ENCODE assay signal across 1 cellular context in the genomic region with DNA sequence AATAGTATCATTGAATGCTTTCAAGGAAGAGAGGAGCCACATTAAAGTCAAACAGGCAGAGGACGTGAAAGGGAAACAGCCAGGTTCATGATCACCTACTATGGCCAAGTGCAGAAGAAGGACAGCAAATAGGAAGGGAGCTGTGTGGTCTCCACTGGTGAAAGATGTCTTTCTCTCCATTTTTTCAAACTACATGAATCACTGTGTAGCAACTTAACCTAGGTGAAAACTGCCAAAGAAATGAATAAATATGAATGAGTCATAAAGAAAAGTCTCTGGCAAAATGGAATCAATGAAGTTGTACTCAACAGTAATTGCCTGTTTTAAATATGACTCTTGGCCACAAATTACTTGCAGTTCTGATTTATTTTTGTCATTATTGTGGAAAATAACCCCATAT.
TF ChIP-seq lines count a peak whose summit lies in the region.

No MANE protein-coding gene starts in this region.

TF ChIP-seq in GM23338, 12 proteins besides CTCF, POLR2A, EP300 and RAD21:
- TF ChIP-seq, protein P1, sequence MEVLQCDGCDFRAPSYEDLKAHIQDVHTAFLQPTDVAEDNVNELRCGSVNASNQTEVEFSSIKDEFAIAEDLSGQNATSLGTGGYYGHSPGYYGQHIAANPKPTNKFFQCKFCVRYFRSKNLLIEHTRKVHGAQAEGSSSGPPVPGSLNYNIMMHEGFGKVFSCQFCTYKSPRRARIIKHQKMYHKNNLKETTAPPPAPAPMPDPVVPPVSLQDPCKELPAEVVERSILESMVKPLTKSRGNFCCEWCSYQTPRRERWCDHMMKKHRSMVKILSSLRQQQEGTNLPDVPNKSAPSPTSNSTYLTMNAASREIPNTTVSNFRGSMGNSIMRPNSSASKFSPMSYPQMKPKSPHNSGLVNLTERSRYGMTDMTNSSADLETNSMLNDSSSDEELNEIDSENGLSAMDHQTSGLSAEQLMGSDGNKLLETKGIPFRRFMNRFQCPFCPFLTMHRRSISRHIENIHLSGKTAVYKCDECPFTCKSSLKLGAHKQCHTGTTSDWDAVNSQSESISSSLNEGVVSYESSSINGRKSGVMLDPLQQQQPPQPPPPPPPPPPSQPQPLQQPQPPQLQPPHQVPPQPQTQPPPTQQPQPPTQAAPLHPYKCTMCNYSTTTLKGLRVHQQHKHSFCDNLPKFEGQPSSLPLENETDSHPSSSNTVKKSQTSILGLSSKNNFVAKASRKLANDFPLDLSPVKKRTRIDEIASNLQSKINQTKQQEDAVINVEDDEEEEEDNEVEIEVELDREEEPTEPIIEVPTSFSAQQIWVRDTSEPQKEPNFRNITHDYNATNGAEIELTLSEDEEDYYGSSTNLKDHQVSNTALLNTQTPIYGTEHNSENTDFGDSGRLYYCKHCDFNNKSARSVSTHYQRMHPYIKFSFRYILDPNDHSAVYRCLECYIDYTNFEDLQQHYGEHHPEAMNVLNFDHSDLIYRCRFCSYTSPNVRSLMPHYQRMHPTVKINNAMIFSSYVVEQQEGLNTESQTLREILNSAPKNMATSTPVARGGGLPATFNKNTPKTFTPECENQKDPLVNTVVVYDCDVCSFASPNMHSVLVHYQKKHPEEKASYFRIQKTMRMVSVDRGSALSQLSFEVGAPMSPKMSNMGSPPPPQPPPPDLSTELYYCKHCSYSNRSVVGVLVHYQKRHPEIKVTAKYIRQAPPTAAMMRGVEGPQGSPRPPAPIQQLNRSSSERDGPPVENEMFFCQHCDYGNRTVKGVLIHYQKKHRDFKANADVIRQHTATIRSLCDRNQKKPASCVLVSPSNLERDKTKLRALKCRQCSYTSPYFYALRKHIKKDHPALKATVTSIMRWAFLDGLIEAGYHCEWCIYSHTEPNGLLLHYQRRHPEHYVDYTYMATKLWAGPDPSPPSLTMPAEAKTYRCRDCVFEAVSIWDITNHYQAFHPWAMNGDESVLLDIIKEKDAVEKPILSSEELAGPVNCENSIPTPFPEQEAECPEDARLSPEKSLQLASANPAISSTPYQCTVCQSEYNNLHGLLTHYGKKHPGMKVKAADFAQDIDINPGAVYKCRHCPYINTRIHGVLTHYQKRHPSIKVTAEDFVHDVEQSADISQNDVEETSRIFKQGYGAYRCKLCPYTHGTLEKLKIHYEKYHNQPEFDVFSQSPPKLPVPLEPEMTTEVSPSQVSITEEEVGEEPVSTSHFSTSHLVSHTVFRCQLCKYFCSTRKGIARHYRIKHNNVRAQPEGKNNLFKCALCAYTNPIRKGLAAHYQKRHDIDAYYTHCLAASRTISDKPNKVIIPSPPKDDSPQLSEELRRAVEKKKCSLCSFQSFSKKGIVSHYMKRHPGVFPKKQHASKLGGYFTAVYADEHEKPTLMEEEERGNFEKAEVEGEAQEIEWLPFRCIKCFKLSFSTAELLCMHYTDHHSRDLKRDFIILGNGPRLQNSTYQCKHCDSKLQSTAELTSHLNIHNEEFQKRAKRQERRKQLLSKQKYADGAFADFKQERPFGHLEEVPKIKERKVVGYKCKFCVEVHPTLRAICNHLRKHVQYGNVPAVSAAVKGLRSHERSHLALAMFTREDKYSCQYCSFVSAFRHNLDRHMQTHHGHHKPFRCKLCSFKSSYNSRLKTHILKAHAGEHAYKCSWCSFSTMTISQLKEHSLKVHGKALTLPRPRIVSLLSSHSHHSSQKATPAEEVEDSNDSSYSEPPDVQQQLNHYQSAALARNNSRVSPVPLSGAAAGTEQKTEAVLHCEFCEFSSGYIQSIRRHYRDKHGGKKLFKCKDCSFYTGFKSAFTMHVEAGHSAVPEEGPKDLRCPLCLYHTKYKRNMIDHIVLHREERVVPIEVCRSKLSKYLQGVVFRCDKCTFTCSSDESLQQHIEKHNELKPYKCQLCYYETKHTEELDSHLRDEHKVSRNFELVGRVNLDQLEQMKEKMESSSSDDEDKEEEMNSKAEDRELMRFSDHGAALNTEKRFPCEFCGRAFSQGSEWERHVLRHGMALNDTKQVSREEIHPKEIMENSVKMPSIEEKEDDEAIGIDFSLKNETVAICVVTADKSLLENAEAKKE (CRISPR knock-in tag; IDR thresholded peaks at IDR 0.05), result no peak
- no peak for TF ChIP-seq NANOG (IDR thresholded peaks at IDR 0.05; ENCODE audit: borderline replicate concordance)
- TF ChIP-seq STAT1 (IDR thresholded peaks at IDR 0.05; ENCODE audit: unreplicated experiment), result no peak
- TF ChIP-seq EZH2phosphoT487 (IDR thresholded peaks at IDR 0.05; ENCODE audit: unreplicated experiment), result no peak
- TF ChIP-seq ZNF331 (CRISPR knock-in tag; IDR thresholded peaks at IDR 0.05; ENCODE audit: low read depth), result no peak
- TF ChIP-seq, protein P2, sequence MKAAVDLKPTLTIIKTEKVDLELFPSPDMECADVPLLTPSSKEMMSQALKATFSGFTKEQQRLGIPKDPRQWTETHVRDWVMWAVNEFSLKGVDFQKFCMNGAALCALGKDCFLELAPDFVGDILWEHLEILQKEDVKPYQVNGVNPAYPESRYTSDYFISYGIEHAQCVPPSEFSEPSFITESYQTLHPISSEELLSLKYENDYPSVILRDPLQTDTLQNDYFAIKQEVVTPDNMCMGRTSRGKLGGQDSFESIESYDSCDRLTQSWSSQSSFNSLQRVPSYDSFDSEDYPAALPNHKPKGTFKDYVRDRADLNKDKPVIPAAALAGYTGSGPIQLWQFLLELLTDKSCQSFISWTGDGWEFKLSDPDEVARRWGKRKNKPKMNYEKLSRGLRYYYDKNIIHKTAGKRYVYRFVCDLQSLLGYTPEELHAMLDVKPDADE (IDR thresholded peaks at IDR 0.05), result no peak
- TF ChIP-seq, protein P3, sequence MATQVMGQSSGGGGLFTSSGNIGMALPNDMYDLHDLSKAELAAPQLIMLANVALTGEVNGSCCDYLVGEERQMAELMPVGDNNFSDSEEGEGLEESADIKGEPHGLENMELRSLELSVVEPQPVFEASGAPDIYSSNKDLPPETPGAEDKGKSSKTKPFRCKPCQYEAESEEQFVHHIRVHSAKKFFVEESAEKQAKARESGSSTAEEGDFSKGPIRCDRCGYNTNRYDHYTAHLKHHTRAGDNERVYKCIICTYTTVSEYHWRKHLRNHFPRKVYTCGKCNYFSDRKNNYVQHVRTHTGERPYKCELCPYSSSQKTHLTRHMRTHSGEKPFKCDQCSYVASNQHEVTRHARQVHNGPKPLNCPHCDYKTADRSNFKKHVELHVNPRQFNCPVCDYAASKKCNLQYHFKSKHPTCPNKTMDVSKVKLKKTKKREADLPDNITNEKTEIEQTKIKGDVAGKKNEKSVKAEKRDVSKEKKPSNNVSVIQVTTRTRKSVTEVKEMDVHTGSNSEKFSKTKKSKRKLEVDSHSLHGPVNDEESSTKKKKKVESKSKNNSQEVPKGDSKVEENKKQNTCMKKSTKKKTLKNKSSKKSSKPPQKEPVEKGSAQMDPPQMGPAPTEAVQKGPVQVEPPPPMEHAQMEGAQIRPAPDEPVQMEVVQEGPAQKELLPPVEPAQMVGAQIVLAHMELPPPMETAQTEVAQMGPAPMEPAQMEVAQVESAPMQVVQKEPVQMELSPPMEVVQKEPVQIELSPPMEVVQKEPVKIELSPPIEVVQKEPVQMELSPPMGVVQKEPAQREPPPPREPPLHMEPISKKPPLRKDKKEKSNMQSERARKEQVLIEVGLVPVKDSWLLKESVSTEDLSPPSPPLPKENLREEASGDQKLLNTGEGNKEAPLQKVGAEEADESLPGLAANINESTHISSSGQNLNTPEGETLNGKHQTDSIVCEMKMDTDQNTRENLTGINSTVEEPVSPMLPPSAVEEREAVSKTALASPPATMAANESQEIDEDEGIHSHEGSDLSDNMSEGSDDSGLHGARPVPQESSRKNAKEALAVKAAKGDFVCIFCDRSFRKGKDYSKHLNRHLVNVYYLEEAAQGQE (IDR thresholded peaks at IDR 0.05; ENCODE audit: unreplicated experiment), result no peak
- no peak for TF ChIP-seq JUNB (IDR thresholded peaks at IDR 0.05; ENCODE audit: unreplicated experiment)
- no peak for TF ChIP-seq CREB1 (CRISPR knock-in tag; IDR thresholded peaks at IDR 0.05; ENCODE audit: low read depth)
- TF ChIP-seq EZH2 (IDR thresholded peaks at IDR 0.05; ENCODE audit: low read depth, unreplicated experiment), result no peak
- no peak for TF ChIP-seq ZNF114 (CRISPR knock-in tag; IDR thresholded peaks at IDR 0.05)
- no peak for TF ChIP-seq POLR2AphosphoS5 (IDR thresholded peaks at IDR 0.05; ENCODE audit: low read depth)
